11 cellular contexts compared by ENCODE assay signal in genomic region chr15:41233367-41233771, GRCh38. TPM values are rescaled to one million over a fixed set of nuclear protein-coding genes. Genes with fewer than 3 reads are reported as not detected.
DNase-seq lines count a peak whose midpoint lies in the region; ATAC-seq and TF ChIP-seq lines count a peak whose summit lies in the region.
"Had no signal": no experiment of that assay in that cellular context is flagged by ENCODE, and none has a peak within 500 bp of the region (broad histone marks: within the 10 kb centered on the region; RNA-seq: fewer than 3 reads in every experiment).

No MANE protein-coding gene starts in this region.

- peaks cover 20% of the 10 kb centered on the region for H3K79me2 ChIP-seq in fibroblast of lung (ENCODE audit: control insufficient read depth, insufficient read depth, low read length)

- no peaks in the 10 kb centered on the region for H4K20me1 ChIP-seq in fibroblast of lung (ENCODE audit: control insufficient read depth, extremely low read depth, insufficient read depth, low read length)

- H3K9me3 ChIP-seq in fibroblast of lung (ENCODE audit: control insufficient read depth, insufficient read depth, low read depth, low read length), result no peaks in the 10 kb centered on the region
- H3K9me3 ChIP-seq: spleen had no signal

- no peaks in the 10 kb centered on the region for H3K27me3 ChIP-seq in fibroblast of lung (ENCODE audit: control insufficient read depth, insufficient read depth, low read length)
- H3K27me3 ChIP-seq: spleen had no signal

- ATAC-seq in GM21528 (IDR thresholded peaks at IDR 0.05; ENCODE audit: low FRiP score, unreplicated experiment) (no peak), GM18511 (IDR thresholded peaks at IDR 0.05; ENCODE audit: unreplicated experiment) (no peak)
- ATAC-seq: left colon had no signal

- peak; percentile 74 for DNase-seq in ELR (ENCODE audit: low read depth)
- DNase-seq in RWPE1 (ENCODE audit: low spot score), result peak; percentile 46
- DNase-seq in fibroblast of lung (ENCODE audit: low read depth in 2 of 2), result peak; percentile 74 to 81
- DNase-seq in pulmonary artery endothelial cell (ENCODE audit: low read depth, low spot score), result peak; percentile 19
- DNase-seq in HuH-7 (ENCODE audit: low spot score), result no peak
- no peak for DNase-seq in activated T-cell treated with anti-CD3 and anti-CD28 coated beads, Interleukin-2, amount 50 U/mL, for 24 hours
- DNase-seq: left colon, NCI-H1105 treated with DMSO at 0.1 percent for 48 hours, spleen had no signal

- H3K4me1 Mint-ChIP-seq in activated T-cell treated with anti-CD3 and anti-CD28 coated beads, Interleukin-2, amount 50 U/mL, for 24 hours (ENCODE audit: low read depth), result peaks cover 38% of the 10 kb centered on the region

- H3K9me3 Mint-ChIP-seq in activated T-cell treated with anti-CD3 and anti-CD28 coated beads, Interleukin-2, amount 50 U/mL, for 24 hours, result peaks cover 3% of the 10 kb centered on the region

- no peak overlapping the region for H3K4me3 ChIP-seq in fibroblast of lung (replicated peaks in 1 of 4; ENCODE audit: control extremely low read depth in 1 of 4, insufficient read depth in 1 of 4, low read depth in 3 of 4, low read length in 4 of 4)
- H3K4me3 ChIP-seq: spleen had no signal

- H3K9ac ChIP-seq in fibroblast of lung (ENCODE audit: insufficient read depth, low read length), result no peak overlapping the region

- no peaks in the 10 kb centered on the region for H3K27me3 Mint-ChIP-seq in activated T-cell treated with anti-CD3 and anti-CD28 coated beads, Interleukin-2, amount 50 U/mL, for 24 hours

- H3K4me1 ChIP-seq in fibroblast of lung (ENCODE audit: control insufficient read depth, extremely low read depth, insufficient read depth, low read length), result no peaks in the 10 kb centered on the region

- no peaks in the 10 kb centered on the region for H3K36me3 ChIP-seq in fibroblast of lung (ENCODE audit: control insufficient read depth, insufficient read depth, low read length)

- H3K36me3 Mint-ChIP-seq in activated T-cell treated with anti-CD3 and anti-CD28 coated beads, Interleukin-2, amount 50 U/mL, for 24 hours (ENCODE audit: low read depth), result peaks cover 6% of the 10 kb centered on the region

- no peak overlapping the region for H3K27ac Mint-ChIP-seq in activated T-cell treated with anti-CD3 and anti-CD28 coated beads, Interleukin-2, amount 50 U/mL, for 24 hours

- CTCF ChIA-PET in RWPE1 (lab: Yijun Ruan, JAX), result no interaction called here

- H3K27ac ChIP-seq in RWPE1 (no peak overlapping the region), fibroblast of lung (ENCODE audit: insufficient read depth, low read length) (no peak overlapping the region)
- H3K27ac ChIP-seq: spleen had no signal

- H3K4me3 Mint-ChIP-seq in activated T-cell treated with anti-CD3 and anti-CD28 coated beads, Interleukin-2, amount 50 U/mL, for 24 hours, result no peak overlapping the region

- no peak overlapping the region for H2AFZ ChIP-seq in fibroblast of lung (ENCODE audit: low read length)

- POLR2A ChIA-PET in RWPE1 (lab: Yijun Ruan, JAX; ENCODE audit: low non-redundant PET), result interaction anchor here (0.9 kb wide), 1 partner anchor 26 kb away, joined by 3 read pairs; no protein-coding TSS in a partner anchor

- TF ChIP-seq CTCF in RWPE1 (conservative IDR thresholded peaks at IDR 0.05; ENCODE audit: low read depth), result no peak
- no peak for TF ChIP-seq CTCF in fibroblast of lung (conservative IDR thresholded peaks at IDR 0.05 in 1 of 2, IDR thresholded peaks at IDR 0.05 in 1 of 2; ENCODE audit: low read depth in 1 of 2, low read length in 2 of 2)

- peak overlapping the region; percentile 3 for H3K4me2 ChIP-seq in fibroblast of lung (ENCODE audit: extremely low read depth, insufficient read depth, low read length)

RNA-seq across cellular contexts. Expression of gene CHP1, which starts 2.3 kb away (rescaled TPM):
- total RNA-seq in fibroblast of lung (61.4 and 84.7 TPM in 2 replicates), pulmonary artery endothelial cell (89.9 and 91.7 TPM in 2 replicates)
- 118 and 123 TPM in 2 replicates for polyA plus RNA-seq in fibroblast of lung
- polyA plus RNA-seq in fibroblast of lung (2012), result 93.5 and 95.3 TPM in 2 replicates
- 87.4 and 109 TPM in 2 replicates for polyA minus RNA-seq in fibroblast of lung (ENCODE audit: low replicate concordance)

RNA-seq across cellular contexts. Expression of gene EXD1, which starts 2.8 kb away (rescaled TPM):
- total RNA-seq in fibroblast of lung (0.17 TPM in 1 of 2 replicates, not detected in the other), pulmonary artery endothelial cell (not detected in 2 replicates)
- 0.02 TPM in 1 of 2 replicates, not detected in the other for polyA plus RNA-seq in fibroblast of lung
- not detected in 2 replicates for polyA plus RNA-seq in fibroblast of lung (2012)
- polyA minus RNA-seq in fibroblast of lung (ENCODE audit: low replicate concordance), result not detected in 2 replicates
- total RNA-seq: left colon, spleen had no signal
- polyA plus RNA-seq: spleen had no signal

Comparison
In these comparisons a context has a peak if more than half of its experiments do, and no peak if none do; other contexts are left out.
1. DNase-seq: peak in ELR (single experiment), RWPE1 (single experiment), fibroblast of lung (2 of 2) and pulmonary artery endothelial cell (single experiment); none in HuH-7 (single experiment) and activated T-cell treated with anti-CD3 and anti-CD28 coated beads, Interleukin-2, amount 50 U/mL, for 24 hours (single experiment).